ENCODE assay signal across 9 cellular contexts in genomic region chr11:1854949-1855885, GRCh38. TPM values are rescaled to one million over a fixed set of nuclear protein-coding genes. Genes with fewer than 3 reads are reported as not detected.
DNase-seq lines count a peak whose midpoint lies in the region; ATAC-seq lines count a peak whose summit lies in the region.
"Had no signal": no experiment of that assay in that cellular context is flagged by ENCODE, and none has a peak within 500 bp of the region (broad histone marks: within the 10 kb centered on the region; RNA-seq: fewer than 3 reads in every experiment).

No MANE protein-coding gene starts in this region.

- H3K27me3 Mint-ChIP-seq in activated CD4-positive, alpha-beta memory T cell treated with anti-CD3 and anti-CD28 coated beads, Interleukin-2, amount 10 ng/mL, durations not matched to agents 7 days and 5 days, result no peaks in the 10 kb centered on the region

- no peaks in the 10 kb centered on the region for H3K9me3 ChIP-seq in MG63
- H3K9me3 ChIP-seq: mucosa of descending colon had no signal

- H3K36me3 Mint-ChIP-seq in activated CD4-positive, alpha-beta memory T cell treated with anti-CD3 and anti-CD28 coated beads, Interleukin-2, amount 10 ng/mL, durations not matched to agents 7 days and 5 days (ENCODE audit: low read depth), result peaks cover 27% of the 10 kb centered on the region

- no peak overlapping the region for H3K27ac Mint-ChIP-seq in activated CD4-positive, alpha-beta memory T cell treated with anti-CD3 and anti-CD28 coated beads, Interleukin-2, amount 10 ng/mL, durations not matched to agents 7 days and 5 days

- H3K4me3 Mint-ChIP-seq in activated CD4-positive, alpha-beta memory T cell treated with anti-CD3 and anti-CD28 coated beads, Interleukin-2, amount 10 ng/mL, durations not matched to agents 7 days and 5 days, result peak overlapping the region; percentile 97

- CTCF ChIA-PET in activated CD4-positive, alpha-beta memory T cell treated with anti-CD3 and anti-CD28 coated beads, Interleukin-2, amount 10 ng/mL, durations not matched to agents 7 days and 5 days (lab: Charles Lee), result interaction anchor here (0.7 to 1.3 kb wide), 3 partner anchors 19 to 27 kb away, joined by 3 to 4 read pairs (median 3); no protein-coding TSS in a partner anchor

- H3K36me3 ChIP-seq in MG63, result no peaks in the 10 kb centered on the region

- H3K4me3 ChIP-seq in MG63, result no peak overlapping the region
- H3K4me3 ChIP-seq: mucosa of descending colon had no signal

- POLR2A ChIA-PET in activated CD4-positive, alpha-beta memory T cell treated with anti-CD3 and anti-CD28 coated beads, Interleukin-2, amount 10 ng/mL, durations not matched to agents 7 days and 5 days (lab: Charles Lee), result interaction anchor here (0.8 to 7.1 kb wide), 5 partner anchors 8 to 93 kb away, joined by 4 to 67 read pairs (median 6); partner anchors contain the start of genes MRPL23 and PRR33

- H3K9me3 Mint-ChIP-seq in activated CD4-positive, alpha-beta memory T cell treated with anti-CD3 and anti-CD28 coated beads, Interleukin-2, amount 10 ng/mL, durations not matched to agents 7 days and 5 days, result no peaks in the 10 kb centered on the region

- DNase-seq in activated CD4-positive, alpha-beta memory T cell treated with anti-CD3 and anti-CD28 coated beads, Interleukin-2, amount 10 ng/mL, durations not matched to agents 7 days and 5 days, result no peak
- peak; percentile 65 for DNase-seq in stimulated activated CD4-positive, alpha-beta T cell treated with anti-CD3 and anti-CD28 coated beads, Interleukin-4, amount 100 ng/mL, for 24 hours
- DNase-seq in MG63, result no peak
- DNase-seq in NCI-H1436 treated with DMSO at 0.1 percent for 48 hours (lab: John Stamatoyannopoulos, UW), result no peak
- no peak for DNase-seq in NCI-H2029 (lab: John Stamatoyannopoulos, UW)
- no peak for DNase-seq in DMS79 treated with DMSO at 0.1 percent for 48 hours (lab: John Stamatoyannopoulos, UW)

- H3K27me3 ChIP-seq in MG63, result no peaks in the 10 kb centered on the region

- ATAC-seq in GM19025 (IDR thresholded peaks at IDR 0.05; ENCODE audit: low read depth, unreplicated experiment), result peak; percentile 36
- peak; percentile 42 for ATAC-seq in HG02852 (IDR thresholded peaks at IDR 0.05; ENCODE audit: unreplicated experiment)

- H3K4me1 Mint-ChIP-seq in activated CD4-positive, alpha-beta memory T cell treated with anti-CD3 and anti-CD28 coated beads, Interleukin-2, amount 10 ng/mL, durations not matched to agents 7 days and 5 days, result peaks cover 45% of the 10 kb centered on the region

RNA-seq across cellular contexts. Expression of gene LSP1, which starts 2.3 kb away (rescaled TPM):
- 100 to 1,000 TPM; 590 TPM for total RNA-seq in activated CD4-positive, alpha-beta memory T cell treated with anti-CD3 and anti-CD28 coated beads, Interleukin-2, amount 10 ng/mL, durations not matched to agents 7 days and 5 days
- total RNA-seq in MG63 (2014; rRNA removed; shearing (Covaris generic); ENCODE audit: low replicate concordance), result 41.7 and 66.6 TPM in 2 replicates

RNA-seq across cellular contexts. Expression of gene TNNI2, which starts 16.4 kb away (rescaled TPM):
- total RNA-seq in activated CD4-positive, alpha-beta memory T cell treated with anti-CD3 and anti-CD28 coated beads, Interleukin-2, amount 10 ng/mL, durations not matched to agents 7 days and 5 days, result under 1 TPM; 0.38 to 0.60 TPM
- total RNA-seq in MG63 (2014; rRNA removed; shearing (Covaris generic); ENCODE audit: low replicate concordance), result not detected in 2 replicates

RNA-seq across cellular contexts. Expression of gene SYT8, which starts 20.4 kb away (rescaled TPM):
- total RNA-seq in activated CD4-positive, alpha-beta memory T cell treated with anti-CD3 and anti-CD28 coated beads, Interleukin-2, amount 10 ng/mL, durations not matched to agents 7 days and 5 days, result not detected
- total RNA-seq in MG63 (2014; rRNA removed; shearing (Covaris generic); ENCODE audit: low replicate concordance), result not detected in 2 replicates

RNA-seq across cellular contexts. Expression of gene PRR33, which starts 36.5 kb away (rescaled TPM):
- under 1 TPM; 0.08 TPM for total RNA-seq in activated CD4-positive, alpha-beta memory T cell treated with anti-CD3 and anti-CD28 coated beads, Interleukin-2, amount 10 ng/mL, durations not matched to agents 7 days and 5 days
- total RNA-seq in MG63 (2014; rRNA removed; shearing (Covaris generic); ENCODE audit: low replicate concordance), result not detected in 2 replicates
- total RNA-seq: mucosa of descending colon had no signal
